ENCODE assay signal across 8 cellular contexts in the genomic region with DNA sequence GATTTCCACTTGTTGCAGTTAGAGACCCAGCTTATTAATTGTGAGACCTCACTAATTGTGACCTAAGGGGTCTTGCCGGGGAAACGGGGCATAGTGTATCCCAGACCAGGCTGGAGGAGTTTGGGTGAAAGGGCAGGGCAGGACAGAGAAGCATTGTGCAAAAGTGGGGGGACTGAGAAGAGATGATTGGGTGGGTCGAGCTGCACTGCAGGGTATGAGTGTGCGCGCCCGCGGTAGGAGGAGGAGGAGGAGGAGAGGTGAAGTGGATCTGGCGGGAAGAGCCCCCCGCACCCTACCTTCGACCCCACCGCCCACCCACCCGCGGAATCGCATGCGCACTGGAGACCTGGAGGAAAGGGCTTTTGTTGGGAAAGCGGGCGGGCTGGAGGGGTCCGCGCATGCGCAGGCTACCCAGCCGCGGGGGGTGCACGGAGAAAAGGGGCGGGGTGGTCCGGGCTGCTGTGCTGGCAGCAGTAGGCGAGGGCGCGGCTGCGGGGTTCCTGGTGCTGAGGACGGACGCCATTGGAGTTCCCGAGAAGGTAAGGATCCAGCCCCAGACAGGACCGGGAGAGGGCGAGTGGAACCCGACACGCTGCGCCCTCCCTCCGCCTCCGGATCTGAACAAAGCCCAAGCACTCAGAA. TPM values are rescaled to one million over a fixed set of nuclear protein-coding genes. Genes with fewer than 3 reads are reported as not detected.
DNase-seq lines count a peak whose midpoint lies in the region; ATAC-seq and TF ChIP-seq lines count a peak whose summit lies in the region.
"Not testable (repeated sequence)": the region's sequence is repeated elsewhere in the genome, so short reads cannot be mapped to it uniquely, and the experiment has no call there.
"Had no signal": no experiment of that assay in that cellular context is flagged by ENCODE, and none has a peak within 500 bp of the region (broad histone marks: within the 10 kb centered on the region; RNA-seq: fewer than 3 reads in every experiment).

A gene with protein sequence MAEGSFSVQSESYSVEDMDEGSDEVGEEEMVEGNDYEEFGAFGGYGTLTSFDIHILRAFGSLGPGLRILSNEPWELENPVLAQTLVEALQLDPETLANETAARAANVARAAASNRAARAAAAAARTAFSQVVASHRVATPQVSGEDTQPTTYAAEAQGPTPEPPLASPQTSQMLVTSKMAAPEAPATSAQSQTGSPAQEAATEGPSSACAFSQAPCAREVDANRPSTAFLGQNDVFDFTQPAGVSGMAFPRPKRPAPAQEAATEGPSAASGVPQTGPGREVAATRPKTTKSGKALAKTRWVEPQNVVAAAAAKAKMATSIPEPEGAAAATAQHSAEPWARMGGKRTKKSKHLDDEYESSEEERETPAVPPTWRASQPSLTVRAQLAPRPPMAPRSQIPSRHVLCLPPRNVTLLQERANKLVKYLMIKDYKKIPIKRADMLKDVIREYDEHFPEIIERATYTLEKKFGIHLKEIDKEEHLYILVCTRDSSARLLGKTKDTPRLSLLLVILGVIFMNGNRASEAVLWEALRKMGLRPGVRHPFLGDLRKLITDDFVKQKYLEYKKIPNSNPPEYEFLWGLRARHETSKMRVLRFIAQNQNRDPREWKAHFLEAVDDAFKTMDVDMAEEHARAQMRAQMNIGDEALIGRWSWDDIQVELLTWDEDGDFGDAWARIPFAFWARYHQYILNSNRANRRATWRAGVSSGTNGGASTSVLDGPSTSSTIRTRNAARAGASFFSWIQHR (plus strand): TSS at position 462 of the 642 bp plus-strand sequence. CDS start 1,035 bp downstream, outside the sequence.

- CTCF ChIA-PET in SK-N-SH (lab: Yijun Ruan, JAX): not testable (repeated sequence)

- H3K4me1 ChIP-seq in SK-N-SH (ENCODE audit: control insufficient read depth in 1 of 2, insufficient read depth in 2 of 2, low read depth in 1 of 2, low read length in 1 of 2); left lung; smooth muscle cell (ENCODE audit: low read depth): not testable (repeated sequence)

- H3K4me3 Mint-ChIP-seq in neural crest cell: not testable (repeated sequence)

- H3K27ac ChIP-seq in SK-N-SH (ENCODE audit: low read depth in 2 of 2, low read length in 1 of 2); left lung; smooth muscle cell (ENCODE audit: low read depth): not testable (repeated sequence)

- not testable (repeated sequence) for H3K9ac ChIP-seq in SK-N-SH; smooth muscle cell (ENCODE audit: low read depth)

- not testable (repeated sequence) for H3K4me3 ChIP-seq in SK-N-SH (ENCODE audit: low read depth in 2 of 2, low read length in 1 of 2); fibroblast of the aortic adventitia (ENCODE audit: low read depth, low read length); left lung; smooth muscle cell

- not testable (repeated sequence) for H2AFZ ChIP-seq in SK-N-SH (ENCODE audit: low read depth); smooth muscle cell (ENCODE audit: low read depth)

- POLR2A ChIA-PET in SK-N-SH (lab: Yijun Ruan, JAX): not testable (repeated sequence)

- not testable (repeated sequence) for H3K9me3 ChIP-seq in SK-N-SH; left lung; smooth muscle cell (replicated peaks; ENCODE audit: low read depth)

- H3K4me1 Mint-ChIP-seq in neural crest cell: not testable (repeated sequence)

- peak; percentile 86 for ATAC-seq in left lung

- not testable (repeated sequence) for H3K9me2 ChIP-seq in SK-N-SH

- not testable (repeated sequence) for H3F3A ChIP-seq in SK-N-SH (replicated peaks; ENCODE audit: insufficient read depth); smooth muscle cell (ENCODE audit: low read depth)

- H3K36me3 ChIP-seq in SK-N-SH (replicated peaks in 1 of 2; ENCODE audit: control insufficient read depth in 1 of 2, insufficient read depth in 2 of 2, low read length in 1 of 2); left lung; smooth muscle cell (ENCODE audit: low read depth): not testable (repeated sequence)

- TF ChIP-seq CTCF in SK-N-SH (IDR thresholded peaks at IDR 0.05); fibroblast of the aortic adventitia (IDR thresholded peaks at IDR 0.05; ENCODE audit: insufficient read depth, low read length); left lung (IDR thresholded peaks at IDR 0.05); neural crest cell (conservative IDR thresholded peaks at IDR 0.05); smooth muscle cell (IDR thresholded peaks at IDR 0.05; ENCODE audit: borderline replicate concordance, insufficient read depth, poor library complexity, severe bottlenecking): not testable (repeated sequence)

- TF ChIP-seq EP300 in SK-N-SH (IDR thresholded peaks at IDR 0.05; ENCODE audit: borderline replicate concordance in 1 of 2, low read depth in 1 of 2, low read length in 1 of 2): not testable (repeated sequence)

- not testable (repeated sequence) for H3K27me3 ChIP-seq in SK-N-SH (ENCODE audit: insufficient read depth); left lung; smooth muscle cell (ENCODE audit: low read depth)

- not testable (repeated sequence) for H3K36me3 Mint-ChIP-seq in neural crest cell (ENCODE audit: low read depth)

- WGBS in SK-N-SH (ENCODE audit: low lambda C conversion rate): no CpG with 5 or more reads among the region's 39 CpGs
- WGBS in smooth muscle cell (ENCODE audit: low lambda C conversion rate): no CpG with 5 or more reads among the region's 39 CpGs

- H3K27me3 Mint-ChIP-seq in neural crest cell (ENCODE audit: low read depth): not testable (repeated sequence)

- H3K27ac Mint-ChIP-seq in neural crest cell (ENCODE audit: unreplicated experiment): not testable (repeated sequence)

- DNase-seq in H4 (ENCODE audit: low spot score); SK-N-SH; cerebellum (ENCODE audit: low spot score); fibroblast of the aortic adventitia (ENCODE audit: low read depth); left lung; neural crest cell (ENCODE audit: low read depth, low spot score); smooth muscle cell (lab: John Stamatoyannopoulos, UW; ENCODE audit: unreplicated experiment): not testable (repeated sequence)

- intact Hi-C loops in left lung (cut with DNase I): not testable (repeated sequence)

- H3K9me3 Mint-ChIP-seq in neural crest cell: not testable (repeated sequence)

- not testable (repeated sequence) for H3K4me2 ChIP-seq in SK-N-SH, smooth muscle cell

- not testable (repeated sequence) for TF ChIP-seq RAD21 in SK-N-SH (IDR thresholded peaks at IDR 0.05; ENCODE audit: low read length)

- not testable (repeated sequence) for H4K20me1 ChIP-seq in SK-N-SH (ENCODE audit: insufficient read depth); smooth muscle cell (ENCODE audit: low read depth)

- not testable (repeated sequence) for H3K79me2 ChIP-seq in SK-N-SH (ENCODE audit: insufficient read depth); smooth muscle cell (ENCODE audit: low read depth)

RNA-seq across cellular contexts. Expression of the gene that starts here (rescaled TPM):
- total RNA-seq in H4 (2014; rRNA removed; shearing (Covaris generic)): 6.2 and 17.3 TPM in 2 replicates
- polyA plus RNA-seq in SK-N-SH (2012; rRNA removed) (14.8 and 26.6 TPM in 2 replicates), smooth muscle cell (88.1 and 92.3 TPM in 2 replicates)
- polyA plus RNA-seq in SK-N-SH (2012; cell fraction: cytosol; rRNA removed): 10.6 and 13.5 TPM in 2 replicates
- polyA plus RNA-seq in SK-N-SH (2012; cell fraction: nucleus; rRNA removed): 87.6 and 91.7 TPM in 2 replicates
- total RNA-seq in cerebellum (55.0 TPM), fibroblast of the aortic adventitia (ENCODE audit: low replicate concordance) (13.7 and 14.7 TPM in 2 replicates), left lung (10 to 100 TPM in 1 of 2 donors, 1 to 10 TPM in 1; 7.0 to 18.3 TPM), neural crest cell (122 and 143 TPM in 2 replicates), smooth muscle cell (62.5 and 106 TPM in 2 replicates)
- total RNA-seq: activated T-helper 2 cell treated with anti-CD3 and anti-CD28 coated beads, Interferon-gamma antibody, Interleukin-2, Interleukin-4, amounts not matched to agents 10 μg/mL and 5 μg/mL and 100 μg/mL, durations not matched to agents 14 hours and 24 hours and 36 hours had no signal
